19 cellular contexts compared by ENCODE assay signal in the genomic region with DNA sequence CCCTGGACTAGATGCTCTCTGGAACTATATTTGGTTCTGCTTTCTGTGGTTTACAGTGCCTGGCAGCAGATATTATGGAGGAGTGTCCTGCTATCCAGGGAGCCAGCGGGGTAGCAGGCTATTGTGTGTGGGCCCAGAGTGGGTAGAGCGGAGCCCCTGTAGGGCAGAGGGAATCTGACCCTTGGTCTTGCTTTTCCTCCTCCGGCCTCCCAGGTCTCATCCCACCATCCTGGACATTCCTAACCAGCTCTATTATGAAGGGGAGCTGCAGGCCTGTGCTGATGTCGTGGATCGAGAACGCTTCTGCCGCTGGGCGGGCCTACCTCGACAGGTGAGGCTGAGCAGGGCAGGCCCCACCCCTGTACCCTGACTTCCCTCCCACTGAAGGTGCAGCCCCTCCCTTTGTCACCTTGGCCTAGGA. TPM values are rescaled to one million over a fixed set of nuclear protein-coding genes. Genes with fewer than 3 reads are reported as not detected.
DNase-seq lines count a peak whose midpoint lies in the region; ATAC-seq, FAIRE-seq and TF ChIP-seq lines count a peak whose summit lies in the region.
"Had no signal": no experiment of that assay in that cellular context is flagged by ENCODE, and none has a peak within 500 bp of the region (broad histone marks: within the 10 kb centered on the region; RNA-seq: fewer than 3 reads in every experiment).

No MANE protein-coding gene starts in this region.

- TF ChIP-seq CTCF in RWPE1 (conservative IDR thresholded peaks at IDR 0.05; ENCODE audit: low read depth) (no peak), right lobe of liver (IDR thresholded peaks at IDR 0.05) (no peak)

- no peaks in the 10 kb centered on the region for H3K27me3 ChIP-seq in CD4-positive, alpha-beta memory T cell (ENCODE audit: insufficient read depth, low read length)
- H3K27me3 ChIP-seq in right lobe of liver: no peaks in the 10 kb centered on the region
- H3K27me3 ChIP-seq in small intestine (ENCODE audit: control insufficient read depth in 2 of 2, insufficient read depth in 2 of 2, low read length in 2 of 2): no peaks in the 10 kb centered on the region
- H3K27me3 ChIP-seq: brain microvascular endothelial cell, dorsolateral prefrontal cortex had no signal

- H3K9me3 Mint-ChIP-seq in CD4-positive, alpha-beta memory T cell: no peaks in the 10 kb centered on the region
- H3K9me3 Mint-ChIP-seq: nephron progenitor cell had no signal

- TF ChIP-seq POLR2A in right lobe of liver (IDR thresholded peaks at IDR 0.05): no peak

- no peak overlapping the region for H3K27ac ChIP-seq in CD4-positive, alpha-beta memory T cell (ENCODE audit: low read depth, low read length)
- H3K27ac ChIP-seq in RWPE1: peak overlapping the region; percentile 96
- peak overlapping the region in 2 of 3 donors; percentile 81 to 83 for H3K27ac ChIP-seq in right lobe of liver
- H3K27ac ChIP-seq in small intestine (ENCODE audit: low read depth in 1 of 2, low read length in 1 of 2): peak overlapping the region; percentile 69 to 91
- H3K27ac ChIP-seq: brain microvascular endothelial cell had no signal

- peaks cover 45% of the 10 kb centered on the region for H3K36me3 ChIP-seq in CD4-positive, alpha-beta memory T cell (ENCODE audit: insufficient read depth, low read length)
- H3K36me3 ChIP-seq in right lobe of liver (peaks cover 0 to 32% (median 5%) of the 10 kb centered on the region in 4 donors), small intestine (ENCODE audit: control insufficient read depth in 2 of 2, insufficient read depth in 2 of 2, low read length in 2 of 2) (peaks cover 18 to 22% of the 10 kb centered on the region in 2 donors)

- H3K27me3 Mint-ChIP-seq in CD4-positive, alpha-beta memory T cell: no peaks in the 10 kb centered on the region
- H3K27me3 Mint-ChIP-seq: activated naive CD8-positive, alpha-beta T cell had no signal

- no peak for FAIRE-seq in small intestine (lab: Jason Lieb, UNC)

- peaks cover 17 to 68% of the 10 kb centered on the region in 2 donors for H3K36me3 Mint-ChIP-seq in CD4-positive, alpha-beta memory T cell

- ATAC-seq in right lobe of liver (no peak), GM21786 (IDR thresholded peaks at IDR 0.05; ENCODE audit: unreplicated experiment) (no peak), HG02885 (IDR thresholded peaks at IDR 0.05; ENCODE audit: poor library complexity, unreplicated experiment) (no peak)
- ATAC-seq: sciatic nerve had no signal

- POLR2A ChIA-PET in CD4-positive, alpha-beta memory T cell (lab: Charles Lee; ENCODE audit: partially characterized antibody): interaction anchor here (0.5 to 1.6 kb wide), 3 partner anchors 17 to 382 kb away, joined by 3 to 5 read pairs (median 4); a partner anchor contains a TSS
- POLR2A ChIA-PET in RWPE1 (lab: Yijun Ruan, JAX; ENCODE audit: low non-redundant PET): interaction anchor here (1.0 kb wide), 1 partner anchor 23 kb away, joined by 4 read pairs; no protein-coding TSS in a partner anchor

- no peak overlapping the region for H3K4me3 Mint-ChIP-seq in CD4-positive, alpha-beta memory T cell
- H3K4me3 Mint-ChIP-seq: activated naive CD8-positive, alpha-beta T cell; nephron progenitor cell had no signal

- DNase-seq in CD4-positive, alpha-beta memory T cell: no peak
- DNase-seq in RWPE1 (ENCODE audit: low spot score) (no peak), right lobe of liver (no peak), small intestine (peak; percentile 53), NCI-H1930 (lab: John Stamatoyannopoulos, UW) (no peak), NK-92 (lab: John Stamatoyannopoulos, UW; ENCODE audit: unreplicated experiment) (no peak)
- DNase-seq: activated CD4-positive, alpha-beta T cell treated with anti-CD3 and anti-CD28 coated beads, Interleukin-2, amount 50 U/mL, for 1 hour; activated T-cell treated with anti-CD3 and anti-CD28 coated beads, Interleukin-2, amount 50 U/mL, for 48 hours; brain microvascular endothelial cell; DMS 273 treated with DMSO at 0.1 percent for 48 hours; dorsolateral prefrontal cortex; hippocampal formation; nephron progenitor cell; stimulated activated CD4-positive, alpha-beta T cell treated with anti-CD3 and anti-CD28 coated beads, Interleukin-4, amount 100 ng/mL, for 4 hours; T1000 had no signal

- peaks cover 14 to 41% (median 27%) of the 10 kb centered on the region in 4 donors for H3K4me1 Mint-ChIP-seq in CD4-positive, alpha-beta memory T cell

- WGBS in right lobe of liver (ENCODE audit: insufficient coverage, low coverage, low lambda C conversion rate, missing lambda C conversion rate): 86% methylated on average over 3 of the region's 9 CpGs
- WGBS in small intestine, 3 donors: 76 to 88% (median 86%) methylated on average over 9 of the region's 9 CpGs

- peaks cover 32% of the 10 kb centered on the region for H3K4me1 ChIP-seq in CD4-positive, alpha-beta memory T cell (ENCODE audit: insufficient read depth, low read length)
- H3K4me1 ChIP-seq in right lobe of liver (peaks cover 4 to 43% (median 27%) of the 10 kb centered on the region in 4 donors), small intestine (ENCODE audit: control insufficient read depth in 2 of 2, insufficient read depth in 1 of 2, low read depth in 1 of 2, low read length in 1 of 2) (peaks cover 8 to 20% of the 10 kb centered on the region in 2 donors)

- no peaks in the 10 kb centered on the region for H3K9me3 ChIP-seq in CD4-positive, alpha-beta memory T cell (ENCODE audit: control insufficient read depth in 1 of 2, low read length in 2 of 2)
- H3K9me3 ChIP-seq in right lobe of liver (no peaks in the 10 kb centered on the region), small intestine (ENCODE audit: control insufficient read depth, low read depth) (no peaks in the 10 kb centered on the region)

- intact Hi-C loops in CD4-positive, alpha-beta memory T cell (cut with micrococcal nuclease): no loop called here
- intact Hi-C loops in right lobe of liver (cut with DNase I): loop anchor here in 1 of 2 donors (10.0 kb wide), 1 partner anchor 313 kb away; no protein-coding TSS in a partner anchor

- CTCF ChIA-PET in CD4-positive, alpha-beta memory T cell (lab: Charles Lee; ENCODE audit: partially characterized antibody): interaction anchor here (1.9 kb wide), 1 partner anchor 19 kb away, joined by 9 read pairs; no protein-coding TSS in a partner anchor
- CTCF ChIA-PET in RWPE1 (lab: Yijun Ruan, JAX): interaction anchor here (0.6 to 1.2 kb wide), 2 partner anchors 10 to 203 kb away, joined by 3 read pairs; no protein-coding TSS in a partner anchor

- H3K27ac Mint-ChIP-seq in CD4-positive, alpha-beta memory T cell: peak overlapping the region in 4 of 7 donors; percentile 11 to 35 (median 22)
- H3K27ac Mint-ChIP-seq: activated naive CD8-positive, alpha-beta T cell; nephron progenitor cell had no signal

- H3K4me3 ChIP-seq in CD4-positive, alpha-beta memory T cell (ENCODE audit: low read length in 2 of 2): no peak overlapping the region
- H3K4me3 ChIP-seq in right lobe of liver (no peak overlapping the region), small intestine (ENCODE audit: low read depth in 1 of 2, low read length in 2 of 2) (no peak overlapping the region)
- H3K4me3 ChIP-seq: dorsolateral prefrontal cortex had no signal

RNA-seq across cellular contexts. Expression of a gene that starts 9.1 kb away (rescaled TPM):
- 1 to 10 TPM; 6.1 to 6.7 TPM for total RNA-seq in CD4-positive, alpha-beta memory T cell
- 10 to 100 TPM; 18.2 to 26.4 TPM for polyA plus RNA-seq in CD4-positive, alpha-beta memory T cell
- 100 to 1,000 TPM in 3 of 6 experiments, 10 to 100 TPM in 3; 47.9 to 207 (median 107) TPM for total RNA-seq in right lobe of liver
- polyA plus RNA-seq in small intestine: 1,000 to 10,000 TPM in 2 of 3 donors, 100 to 1,000 TPM in 1; 235 to 1,126 (median 1,023) TPM

RNA-seq across cellular contexts. Expression of a gene that starts 17.3 kb away (rescaled TPM):
- total RNA-seq in CD4-positive, alpha-beta memory T cell: under 1 TPM in 1 of 2 experiments, not detected in 1; 0.76 TPM
- under 1 TPM in 1 of 2 donors, not detected in 1; 0.13 TPM for polyA plus RNA-seq in CD4-positive, alpha-beta memory T cell
- total RNA-seq in right lobe of liver: 1 to 10 TPM in 1 of 6 experiments, under 1 TPM in 5; 0.15 to 1.2 (median 0.40) TPM
- polyA plus RNA-seq in small intestine: under 1 TPM in 1 of 3 donors, not detected in 2; 1.00 TPM

RNA-seq across cellular contexts. Expression of a gene that starts 23.3 kb away (rescaled TPM):
- total RNA-seq in CD4-positive, alpha-beta memory T cell: 10 to 100 TPM; 90.6 to 96.1 TPM
- 10 to 100 TPM; 21.8 to 43.6 TPM for polyA plus RNA-seq in CD4-positive, alpha-beta memory T cell
- total RNA-seq in right lobe of liver: 10 to 100 TPM; 32.3 to 55.8 (median 46.2) TPM
- 100 to 1,000 TPM in 1 of 3 donors, 10 to 100 TPM in 2; 53.2 to 222 (median 92.4) TPM for polyA plus RNA-seq in small intestine

Comparison
In these comparisons a context has a peak if more than half of its experiments do, and no peak if none do; other contexts are left out.
1. RNA of a gene that starts 9.1 kb away (total RNA-seq): 47.9 to 207 TPM in right lobe of liver; 6.1 to 6.7 TPM in CD4-positive, alpha-beta memory T cell; every median in the first group is over 4 times any median in the second.